ENCODE assay signal across 18 cellular contexts in genomic region chr14:65267856-65268255, GRCh38.
DNase-seq lines count a peak whose midpoint lies in the region; ATAC-seq and TF ChIP-seq lines count a peak whose summit lies in the region.
"Had no signal": no experiment of that assay in that cellular context is flagged by ENCODE, and none has a peak within 500 bp of the region (broad histone marks: within the 10 kb centered on the region; RNA-seq: fewer than 3 reads in every experiment).

No MANE protein-coding gene starts in this region.

- ATAC-seq in GM18498 (IDR thresholded peaks at IDR 0.05; ENCODE audit: unreplicated experiment) = no peak
- ATAC-seq: GM12878, HCT116, PC-3 had no signal

- H3K4me3 Mint-ChIP-seq in activated T-cell treated with anti-CD3 and anti-CD28 coated beads, Interleukin-2, amount 50 U/mL, for 24 hours = no peak overlapping the region

- DNase-seq in OCI-M1 (lab: John Stamatoyannopoulos, UW) (peak; percentile 38), astrocyte of the hippocampus (ENCODE audit: low read depth, low spot score) (peak; percentile 71), fibroblast of pulmonary artery (ENCODE audit: low read depth) (peak; percentile 76), NCI-H2081 treated with DMSO at 0.1 percent for 48 hours (lab: John Stamatoyannopoulos, UW) (no peak), Peyer's patch (no peak)
- no peak for DNase-seq in activated T-cell treated with anti-CD3 and anti-CD28 coated beads, Interleukin-2, amount 50 U/mL, for 24 hours
- DNase-seq: C1 segment of cervical spinal cord, GDM1, NCI-H187, NCI-H2171, NCI-H446, NCI-H748 treated with DMSO at 0.1 percent for 48 hours, PC-3 had no signal

- H3K4me3 ChIP-seq in fibroblast of pulmonary artery (replicated peaks; ENCODE audit: low read depth, low read length) (no peak overlapping the region), parathyroid adenoma (ENCODE audit: low read depth, low read length) (no peak overlapping the region), Peyer's patch (no peak overlapping the region)
- H3K4me3 ChIP-seq: GM12878, SJSA1 had no signal

- no peak overlapping the region for H3K27ac ChIP-seq in parathyroid adenoma
- H3K27ac ChIP-seq in Peyer's patch = no peak overlapping the region
- H3K27ac ChIP-seq: SJSA1 had no signal

- TF ChIP-seq POLR2A in Peyer's patch (IDR thresholded peaks at IDR 0.05) = no peak

- TF ChIP-seq CTCF in fibroblast of pulmonary artery (IDR thresholded peaks at IDR 0.05; ENCODE audit: low read length, missing control alignments) = no peak
- TF ChIP-seq CTCF in parathyroid adenoma (IDR thresholded peaks at IDR 0.05) = no peak
- no peak for TF ChIP-seq CTCF in Peyer's patch (IDR thresholded peaks at IDR 0.05)

- no peaks in the 10 kb centered on the region for H3K36me3 ChIP-seq in parathyroid adenoma (ENCODE audit: control insufficient read depth, insufficient read depth, low read length)
- H3K36me3 ChIP-seq in Peyer's patch = no peaks in the 10 kb centered on the region
- H3K36me3 ChIP-seq: SJSA1 had no signal

- no peaks in the 10 kb centered on the region for H3K79me2 ChIP-seq in parathyroid adenoma

- H3K4me2 ChIP-seq in parathyroid adenoma (ENCODE audit: low read length) = no peak overlapping the region

- H3K9me3 ChIP-seq in parathyroid adenoma (ENCODE audit: control insufficient read depth, low read length) (no peaks in the 10 kb centered on the region), Peyer's patch (no peaks in the 10 kb centered on the region)
- H3K9me3 ChIP-seq: SJSA1 had no signal

- H3K4me1 Mint-ChIP-seq in activated T-cell treated with anti-CD3 and anti-CD28 coated beads, Interleukin-2, amount 50 U/mL, for 24 hours (ENCODE audit: low read depth) = peaks cover 8% of the 10 kb centered on the region

- no peaks in the 10 kb centered on the region for H3K9me3 Mint-ChIP-seq in activated T-cell treated with anti-CD3 and anti-CD28 coated beads, Interleukin-2, amount 50 U/mL, for 24 hours

- H3K36me3 Mint-ChIP-seq in activated T-cell treated with anti-CD3 and anti-CD28 coated beads, Interleukin-2, amount 50 U/mL, for 24 hours (ENCODE audit: low read depth) = no peaks in the 10 kb centered on the region

- H2AFZ ChIP-seq in parathyroid adenoma = peak overlapping the region; percentile 29

- H3K27me3 ChIP-seq in parathyroid adenoma (ENCODE audit: control insufficient read depth, insufficient read depth, low read length) (no peaks in the 10 kb centered on the region), Peyer's patch (no peaks in the 10 kb centered on the region)
- H3K27me3 ChIP-seq: SJSA1 had no signal

- H3K27me3 Mint-ChIP-seq in activated T-cell treated with anti-CD3 and anti-CD28 coated beads, Interleukin-2, amount 50 U/mL, for 24 hours = no peaks in the 10 kb centered on the region

- no peak overlapping the region for H3K27ac Mint-ChIP-seq in activated T-cell treated with anti-CD3 and anti-CD28 coated beads, Interleukin-2, amount 50 U/mL, for 24 hours

- H3K4me1 ChIP-seq in parathyroid adenoma = peaks cover 6% of the 10 kb centered on the region
- no peaks in the 10 kb centered on the region for H3K4me1 ChIP-seq in Peyer's patch
- H3K4me1 ChIP-seq: SJSA1 had no signal

- no peak overlapping the region for H3K9ac ChIP-seq in parathyroid adenoma

Comparison
In these comparisons a context has a peak if more than half of its experiments do, and no peak if none do; other contexts are left out.
1. DNase-seq: peak in OCI-M1 (single experiment), astrocyte of the hippocampus (single experiment) and fibroblast of pulmonary artery (single experiment); none in activated T-cell treated with anti-CD3 and anti-CD28 coated beads, Interleukin-2, amount 50 U/mL, for 24 hours (single experiment), NCI-H2081 treated with DMSO at 0.1 percent for 48 hours (single experiment) and Peyer's patch (0 of 3).